23 cellular contexts compared by ENCODE assay signal in the genomic region with DNA sequence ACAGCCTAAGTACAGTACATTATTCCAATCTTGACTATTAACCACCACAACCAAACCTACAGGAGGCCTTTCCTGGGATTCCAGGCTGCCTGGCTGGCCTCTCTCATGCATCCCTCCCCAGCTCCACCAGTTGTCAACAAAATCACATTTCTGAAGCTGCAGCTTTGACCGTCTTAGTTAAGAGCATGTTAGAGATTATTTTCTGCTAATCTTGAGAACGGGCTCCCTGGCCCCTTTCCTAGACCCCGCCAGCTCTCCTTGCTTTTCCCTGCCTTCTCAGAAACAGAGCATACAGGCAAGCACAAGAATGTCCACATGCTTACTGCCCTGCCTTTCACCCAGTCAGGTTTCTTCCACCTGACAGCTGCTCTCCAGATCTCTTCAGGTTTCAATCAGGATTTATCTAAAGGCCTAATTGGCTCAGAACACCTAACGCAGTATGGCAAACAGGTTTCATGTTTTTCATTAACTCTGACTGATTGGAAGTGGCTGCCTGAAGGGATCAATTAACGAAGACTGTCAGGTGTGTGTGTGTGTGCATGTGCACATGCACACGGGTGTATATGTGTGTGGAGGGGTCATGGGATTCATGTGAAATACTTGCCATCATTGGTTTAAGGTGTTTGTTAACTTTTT. TPM values are rescaled to one million over a fixed set of nuclear protein-coding genes. Genes with fewer than 3 reads are reported as not detected.
DNase-seq lines count a peak whose midpoint lies in the region; ATAC-seq and TF ChIP-seq lines count a peak whose summit lies in the region.
"Had no signal": no experiment of that assay in that cellular context is flagged by ENCODE, and none has a peak within 500 bp of the region (broad histone marks: within the 10 kb centered on the region; RNA-seq: fewer than 3 reads in every experiment).

No MANE protein-coding gene starts in this region.

- DNase-seq in activated CD4-positive, alpha-beta memory T cell treated with anti-CD3 and anti-CD28 coated beads, Interleukin-2, amount 10 ng/mL, durations not matched to agents 7 days and 5 days, result peak; percentile 8
- no peak for DNase-seq in activated CD4-positive, alpha-beta memory T cell treated with anti-CD3 and anti-CD28 coated beads for 36 hours
- DNase-seq in NCI-H82 (lab: John Stamatoyannopoulos, UW), result peak; percentile 92
- peak; percentile 36 for DNase-seq in ecto neural progenitor cell (ENCODE audit: low spot score)
- DNase-seq in progenitor cell of endocrine pancreas (ENCODE audit: low spot score, unreplicated experiment), result no peak
- DNase-seq in cerebellum (ENCODE audit: low spot score), result no peak
- DNase-seq: AML-193; CD4-positive, alpha-beta T cell; DMS53; Karpas-422; NCI-H1092; NCI-H1436; NCI-H2029; NCI-H345; NCI-H510A treated with DMSO at 0.1 percent for 48 hours; Right ventricle myocardium superior; RPMI8226; T-helper 1 cell had no signal

- no peak overlapping the region for H3K4me3 Mint-ChIP-seq in activated CD4-positive, alpha-beta memory T cell treated with anti-CD3 and anti-CD28 coated beads, Interleukin-2, amount 10 ng/mL, durations not matched to agents 7 days and 5 days
- H3K4me3 Mint-ChIP-seq in activated CD4-positive, alpha-beta memory T cell treated with anti-CD3 and anti-CD28 coated beads for 36 hours, result no peak overlapping the region
- no peak overlapping the region for H3K4me3 Mint-ChIP-seq in progenitor cell of endocrine pancreas (ENCODE audit: low read depth)
- H3K4me3 Mint-ChIP-seq: CD4-positive, alpha-beta T cell had no signal

- H3K27ac Mint-ChIP-seq in activated CD4-positive, alpha-beta memory T cell treated with anti-CD3 and anti-CD28 coated beads, Interleukin-2, amount 10 ng/mL, durations not matched to agents 7 days and 5 days, result no peak overlapping the region
- H3K27ac Mint-ChIP-seq in activated CD4-positive, alpha-beta memory T cell treated with anti-CD3 and anti-CD28 coated beads for 36 hours, result no peak overlapping the region
- peak overlapping the region; percentile 15 for H3K27ac Mint-ChIP-seq in progenitor cell of endocrine pancreas
- H3K27ac Mint-ChIP-seq: CD4-positive, alpha-beta T cell had no signal

- POLR2A ChIA-PET in activated CD4-positive, alpha-beta memory T cell treated with anti-CD3 and anti-CD28 coated beads, Interleukin-2, amount 10 ng/mL, durations not matched to agents 7 days and 5 days (lab: Charles Lee), result no interaction called here
- POLR2A ChIA-PET in activated CD4-positive, alpha-beta memory T cell treated with anti-CD3 and anti-CD28 coated beads for 36 hours (lab: Charles Lee), result no interaction called here

- intact Hi-C loops in activated CD4-positive, alpha-beta memory T cell treated with anti-CD3 and anti-CD28 coated beads for 36 hours (cut with micrococcal nuclease), result no loop called here

- TF ChIP-seq CTCF in progenitor cell of endocrine pancreas (IDR thresholded peaks at IDR 0.05; ENCODE audit: unreplicated experiment), result no peak

- no peaks in the 10 kb centered on the region for H3K27me3 Mint-ChIP-seq in activated CD4-positive, alpha-beta memory T cell treated with anti-CD3 and anti-CD28 coated beads, Interleukin-2, amount 10 ng/mL, durations not matched to agents 7 days and 5 days
- no peaks in the 10 kb centered on the region for H3K27me3 Mint-ChIP-seq in activated CD4-positive, alpha-beta memory T cell treated with anti-CD3 and anti-CD28 coated beads for 36 hours
- H3K27me3 Mint-ChIP-seq in progenitor cell of endocrine pancreas, result peaks cover 10% of the 10 kb centered on the region
- H3K27me3 Mint-ChIP-seq: CD4-positive, alpha-beta T cell had no signal

- H3K9me3 Mint-ChIP-seq in activated CD4-positive, alpha-beta memory T cell treated with anti-CD3 and anti-CD28 coated beads, Interleukin-2, amount 10 ng/mL, durations not matched to agents 7 days and 5 days, result no peaks in the 10 kb centered on the region
- no peaks in the 10 kb centered on the region for H3K9me3 Mint-ChIP-seq in activated CD4-positive, alpha-beta memory T cell treated with anti-CD3 and anti-CD28 coated beads for 36 hours
- H3K9me3 Mint-ChIP-seq in progenitor cell of endocrine pancreas (ENCODE audit: low read depth), result peaks cover 2% of the 10 kb centered on the region
- H3K9me3 Mint-ChIP-seq: CD4-positive, alpha-beta T cell had no signal

- no peaks in the 10 kb centered on the region for H3K36me3 Mint-ChIP-seq in activated CD4-positive, alpha-beta memory T cell treated with anti-CD3 and anti-CD28 coated beads, Interleukin-2, amount 10 ng/mL, durations not matched to agents 7 days and 5 days (ENCODE audit: low read depth)
- H3K36me3 Mint-ChIP-seq in activated CD4-positive, alpha-beta memory T cell treated with anti-CD3 and anti-CD28 coated beads for 36 hours, result no peaks in the 10 kb centered on the region
- H3K36me3 Mint-ChIP-seq in progenitor cell of endocrine pancreas (ENCODE audit: insufficient read depth), result no peaks in the 10 kb centered on the region

- H3K4me1 Mint-ChIP-seq in activated CD4-positive, alpha-beta memory T cell treated with anti-CD3 and anti-CD28 coated beads, Interleukin-2, amount 10 ng/mL, durations not matched to agents 7 days and 5 days, result no peaks in the 10 kb centered on the region
- H3K4me1 Mint-ChIP-seq in activated CD4-positive, alpha-beta memory T cell treated with anti-CD3 and anti-CD28 coated beads for 36 hours (ENCODE audit: low read depth), result no peaks in the 10 kb centered on the region
- H3K4me1 Mint-ChIP-seq in progenitor cell of endocrine pancreas (ENCODE audit: low read depth), result peaks cover 11% of the 10 kb centered on the region

- CTCF ChIA-PET in activated CD4-positive, alpha-beta memory T cell treated with anti-CD3 and anti-CD28 coated beads, Interleukin-2, amount 10 ng/mL, durations not matched to agents 7 days and 5 days (lab: Charles Lee), result interaction anchor here (1.5 kb wide), 1 partner anchor 35 kb away, joined by 5 read pairs; no protein-coding TSS in a partner anchor
- CTCF ChIA-PET in activated CD4-positive, alpha-beta memory T cell treated with anti-CD3 and anti-CD28 coated beads for 36 hours (lab: Charles Lee), result no interaction called here

- ATAC-seq in GM18870 (IDR thresholded peaks at IDR 0.05; ENCODE audit: unreplicated experiment), result no peak
- ATAC-seq: A549 had no signal

RNA-seq across cellular contexts. Expression of a gene that starts 12.3 kb away (rescaled TPM):
- total RNA-seq in activated CD4-positive, alpha-beta memory T cell treated with anti-CD3 and anti-CD28 coated beads, Interleukin-2, amount 10 ng/mL, durations not matched to agents 7 days and 5 days, result not detected
- not detected for total RNA-seq in activated CD4-positive, alpha-beta memory T cell treated with anti-CD3 and anti-CD28 coated beads for 36 hours
- total RNA-seq in progenitor cell of endocrine pancreas (not detected in 2 replicates), cerebellum (2.1 TPM)
- total RNA-seq: CD4-positive, alpha-beta T cell; G401; HepG2; HT1080 had no signal

Comparison
In these comparisons a context has a peak if more than half of its experiments do, and no peak if none do; other contexts are left out.
1. DNase-seq: peak in activated CD4-positive, alpha-beta memory T cell treated with anti-CD3 and anti-CD28 coated beads, Interleukin-2, amount 10 ng/mL, durations not matched to agents 7 days and 5 days (single experiment), NCI-H82 (single experiment) and ecto neural progenitor cell (single experiment); none in activated CD4-positive, alpha-beta memory T cell treated with anti-CD3 and anti-CD28 coated beads for 36 hours (single experiment), progenitor cell of endocrine pancreas (single experiment) and cerebellum (single experiment).